In genomic region chr3:15386352-15386751, GRCh38 we compare ENCODE assay signal across 1 cellular context.
TF ChIP-seq lines count a peak whose summit lies in the region.

No MANE protein-coding gene starts in this region.

TF ChIP-seq in GM12878, 131 proteins besides CTCF, POLR2A, EP300 and RAD21:
- TF ChIP-seq CHD4 (IDR thresholded peaks at IDR 0.05) (no peak), IRF4 (IDR thresholded peaks at IDR 0.05; ENCODE audit: low read depth, low read length) (no peak), KLF5 (IDR thresholded peaks at IDR 0.05; ENCODE audit: partially characterized antibody) (no peak), ZNF24 (IDR thresholded peaks at IDR 0.05) (no peak), MLLT1 (IDR thresholded peaks at IDR 0.05) (no peak), HDAC2 (IDR thresholded peaks at IDR 0.05) (no peak), SP1 (IDR thresholded peaks at IDR 0.05; ENCODE audit: low read depth, low read length) (no peak), CUX1 (IDR thresholded peaks at IDR 0.05; ENCODE audit: insufficient replicate concordance, low read depth, low read length) (no peak), NR2C2 (IDR thresholded peaks at IDR 0.05; ENCODE audit: borderline replicate concordance, control insufficient read depth, insufficient read length, low read depth) (no peak), RCOR1 (conservative IDR thresholded peaks at IDR 0.05; ENCODE audit: low read depth, low read length) (no peak)
- TF ChIP-seq, protein P1, sequence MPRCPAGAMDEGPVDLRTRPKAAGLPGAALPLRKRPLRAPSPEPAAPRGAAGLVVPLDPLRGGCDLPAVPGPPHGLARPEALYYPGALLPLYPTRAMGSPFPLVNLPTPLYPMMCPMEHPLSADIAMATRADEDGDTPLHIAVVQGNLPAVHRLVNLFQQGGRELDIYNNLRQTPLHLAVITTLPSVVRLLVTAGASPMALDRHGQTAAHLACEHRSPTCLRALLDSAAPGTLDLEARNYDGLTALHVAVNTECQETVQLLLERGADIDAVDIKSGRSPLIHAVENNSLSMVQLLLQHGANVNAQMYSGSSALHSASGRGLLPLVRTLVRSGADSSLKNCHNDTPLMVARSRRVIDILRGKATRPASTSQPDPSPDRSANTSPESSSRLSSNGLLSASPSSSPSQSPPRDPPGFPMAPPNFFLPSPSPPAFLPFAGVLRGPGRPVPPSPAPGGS (IDR thresholded peaks at IDR 0.05; ENCODE audit: borderline replicate concordance, insufficient read depth, low read depth, low read length, poor library complexity, severe bottlenecking) = no peak
TF ChIP-seq in GM12878: peak in this region for 0.
